In the genomic region with DNA sequence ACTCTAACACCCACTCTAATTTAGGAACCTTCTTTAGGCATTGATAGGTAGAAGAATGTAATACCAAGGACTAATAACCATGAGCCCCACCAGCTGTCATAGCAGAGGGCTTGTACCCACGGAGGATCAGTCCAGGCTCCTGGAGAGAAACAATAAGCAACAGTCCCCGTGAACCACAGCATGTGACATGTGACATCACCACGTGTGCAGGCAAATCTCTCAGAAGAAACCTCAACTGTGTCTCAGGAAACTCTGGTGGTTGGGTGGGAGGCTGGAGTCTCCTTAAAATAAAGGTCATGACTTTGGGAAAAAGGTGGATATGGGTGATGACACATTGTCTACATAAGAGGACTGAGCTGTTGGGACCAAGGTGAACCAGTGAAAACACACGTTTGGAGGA, we compare ENCODE assay signal across 18 cellular contexts.
"Had no signal": no experiment of that assay in that cellular context is flagged by ENCODE, and none has a peak within 500 bp of the region (broad histone marks: within the 10 kb centered on the region; RNA-seq: fewer than 3 reads in every experiment).

No MANE protein-coding gene starts in this region.

- H3K27ac ChIP-seq: epithelial cell of prostate, esophagus muscularis mucosa, gastrocnemius medialis, neutrophil, sigmoid colon, skin epidermis, stomach, transverse colon had no signal

- H3K36me3 ChIP-seq: esophagus muscularis mucosa, gastrocnemius medialis, neutrophil, sigmoid colon, stomach, thoracic aorta, transverse colon had no signal

- H3K4me1 ChIP-seq: esophagus muscularis mucosa, gastrocnemius medialis, stomach, transverse colon had no signal

- H3K9me3 ChIP-seq: esophagus muscularis mucosa, gastrocnemius medialis, neutrophil, sigmoid colon, stomach, thoracic aorta, transverse colon had no signal

- FAIRE-seq: kidney had no signal

- DNase-seq: effector memory CD4-positive, alpha-beta T cell; gastrocnemius medialis; glutamatergic neuron; immature natural killer cell; kidney; left colon; naive thymus-derived CD8-positive, alpha-beta T cell; sigmoid colon; stimulated activated CD4-positive, alpha-beta T cell treated with anti-CD3 and anti-CD28 coated beads, Interleukin-12 subunit alpha, Interleukin-12 subunit beta, amount 100 ng/mL, for 4 hours; stimulated activated naive CD4-positive, alpha-beta T cell; stomach; substantia nigra; transverse colon had no signal

- H3K27me3 ChIP-seq: esophagus muscularis mucosa, gastrocnemius medialis, neutrophil, sigmoid colon, stomach, transverse colon had no signal

- H3K4me3 ChIP-seq: esophagus muscularis mucosa, gastrocnemius medialis, sigmoid colon, skin epidermis, stomach, thoracic aorta, transverse colon had no signal
